8 cellular contexts compared by ENCODE assay signal in the genomic region with DNA sequence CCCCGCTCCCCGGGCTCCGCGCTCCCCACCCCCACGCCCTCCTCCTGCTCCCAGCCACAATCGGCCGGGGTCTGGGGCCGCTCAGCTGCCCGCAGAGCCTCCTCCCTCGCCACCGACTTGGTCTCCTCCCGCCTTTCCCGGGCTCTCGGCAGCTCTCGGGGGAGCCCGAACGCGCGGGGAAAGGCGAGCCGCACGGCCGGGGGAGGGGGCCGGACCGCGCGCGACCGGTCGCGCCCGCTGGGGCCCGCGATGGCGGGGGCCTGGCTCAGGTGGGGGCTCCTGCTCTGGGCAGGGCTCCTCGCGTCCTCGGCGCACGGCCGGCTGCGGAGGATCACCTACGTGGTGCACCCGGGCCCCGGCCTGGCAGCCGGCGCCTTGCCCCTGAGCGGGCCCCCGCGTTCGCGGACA. TPM values are rescaled to one million over a fixed set of nuclear protein-coding genes. Genes with fewer than 3 reads are reported as not detected.
DNase-seq lines count a peak whose midpoint lies in the region; ATAC-seq and TF ChIP-seq lines count a peak whose summit lies in the region.

No MANE protein-coding gene starts in this region.

- H2AFZ ChIP-seq in PC-9 (peak overlapping the region; percentile 96; the same call in 1 of the 2 replicates), neuron (ENCODE audit: low read depth, low read length) (peak overlapping the region; percentile 94)

- intact Hi-C loops in PC-9 (cut with micrococcal nuclease; ENCODE audit: unreplicated experiment), result loop anchor here (2.0 to 10.0 kb wide), 5 partner anchors 30 to 638 kb away; no protein-coding TSS in a partner anchor

- H3K4me1 ChIP-seq in PC-9 (replicated peaks; ENCODE audit: insufficient read depth), result peaks cover 10% of the 10 kb centered on the region
- H3K4me1 ChIP-seq in neuron (ENCODE audit: insufficient read depth, low read length), result peaks cover 8% of the 10 kb centered on the region

- no TSS peak for BruUV-seq in PC-9 (replicated peaks; lab: Mats Ljungman, UMichigan)

- CTCF ChIA-PET in PC-9 (lab: Charles Lee), result interaction anchor here (0.6 kb wide), 1 partner anchor 248 kb away, joined by 10 read pairs; no protein-coding TSS in a partner anchor

- H3K4me2 ChIP-seq in PC-9, result peak overlapping the region; percentile 95

- H3F3A ChIP-seq in PC-9 (ENCODE audit: insufficient read depth, low read depth), result no peaks in the 10 kb centered on the region

- H3K9me2 ChIP-seq in PC-9 (ENCODE audit: insufficient read depth), result no peaks in the 10 kb centered on the region

- H3K4me3 ChIP-seq in PC-9, result peak overlapping the region; percentile 77
- peak overlapping the region; percentile 64 for H3K4me3 ChIP-seq in neuron (ENCODE audit: low read length)

- no peaks in the 10 kb centered on the region for H3K9me3 ChIP-seq in PC-9 (ENCODE audit: insufficient read depth, low read depth)
- no peaks in the 10 kb centered on the region for H3K9me3 ChIP-seq in neuron (ENCODE audit: low read length)

- H3K36me3 ChIP-seq in PC-9 (ENCODE audit: low read depth), result no peaks in the 10 kb centered on the region
- H3K36me3 ChIP-seq in neuron (ENCODE audit: insufficient read depth, low read length), result no peaks in the 10 kb centered on the region

- no peaks in the 10 kb centered on the region for H3K79me2 ChIP-seq in PC-9 (ENCODE audit: low read depth)

- DNase-seq in GM03348 (ENCODE audit: low spot score) (peak; percentile 27), PC-9 (no peak), erythroblast (lab: John Stamatoyannopoulos, UW) (peak; percentile 63 to 75), NCI-H446 (lab: John Stamatoyannopoulos, UW) (no peak), SHP77 (lab: John Stamatoyannopoulos, UW) (no peak), AML-193 (lab: John Stamatoyannopoulos, UW) (no peak)

- H4K20me1 ChIP-seq in PC-9 (ENCODE audit: insufficient read depth), result no peaks in the 10 kb centered on the region

- H3K27me3 ChIP-seq in PC-9 (ENCODE audit: insufficient read depth, low read depth), result no peaks in the 10 kb centered on the region
- no peaks in the 10 kb centered on the region for H3K27me3 ChIP-seq in neuron (ENCODE audit: insufficient read depth, low read length)

- peak; percentile 13 for ATAC-seq in GM21825 (IDR thresholded peaks at IDR 0.05; ENCODE audit: unreplicated experiment)

- TF ChIP-seq POLR2A in erythroblast (IDR thresholded peaks at IDR 0.05; ENCODE audit: low read length), result no peak

- H3K27ac ChIP-seq in PC-9, result no peak overlapping the region

- TF ChIP-seq CTCF in PC-9 (conservative IDR thresholded peaks at IDR 0.05), result no peak

- POLR2A ChIA-PET in PC-9 (lab: Charles Lee; ENCODE audit: unreplicated experiment), result no interaction called here

RNA-seq across cellular contexts. Expression of a gene that starts 0.3 kb away (rescaled TPM):
- 10.3 and 10.4 TPM in 2 replicates for total RNA-seq in PC-9 (2021)

Comparison
In these comparisons a context has a peak if more than half of its experiments do, and no peak if none do; other contexts are left out.
1. DNase-seq: peak in GM03348 (single experiment) and erythroblast (2 of 2); none in PC-9 (0 of 2), NCI-H446 (0 of 2), SHP77 (0 of 2) and AML-193 (0 of 2).